8 cellular contexts compared by ENCODE assay signal in genomic region chr22:37559901-37560681, GRCh38. TPM values are rescaled to one million over a fixed set of nuclear protein-coding genes. Genes with fewer than 3 reads are reported as not detected.
DNase-seq lines count a peak whose midpoint lies in the region; ATAC-seq, FAIRE-seq and TF ChIP-seq lines count a peak whose summit lies in the region.

A gene with protein sequence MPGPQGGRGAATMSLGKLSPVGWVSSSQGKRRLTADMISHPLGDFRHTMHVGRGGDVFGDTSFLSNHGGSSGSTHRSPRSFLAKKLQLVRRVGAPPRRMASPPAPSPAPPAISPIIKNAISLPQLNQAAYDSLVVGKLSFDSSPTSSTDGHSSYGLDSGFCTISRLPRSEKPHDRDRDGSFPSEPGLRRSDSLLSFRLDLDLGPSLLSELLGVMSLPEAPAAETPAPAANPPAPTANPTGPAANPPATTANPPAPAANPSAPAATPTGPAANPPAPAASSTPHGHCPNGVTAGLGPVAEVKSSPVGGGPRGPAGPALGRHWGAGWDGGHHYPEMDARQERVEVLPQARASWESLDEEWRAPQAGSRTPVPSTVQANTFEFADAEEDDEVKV (plus strand): TSS chr22:37560480. CDS start chr22:37566350, 5,870 bp downstream.

- H3K36me3 Mint-ChIP-seq in central memory CD8-positive, alpha-beta T cell (ENCODE audit: insufficient read depth), result peaks cover 4% of the 10 kb centered on the region

- DNase-seq in AG04449 (ENCODE audit: low read depth, low spot score) (no peak), keratinocyte (ENCODE audit: low read depth, low spot score) (no peak), NCI-H1417 (lab: John Stamatoyannopoulos, UW) (no peak), dedifferentiated amniotic fluid mesenchymal stem cell (ENCODE audit: extremely low spot score) (no peak)
- no peak for DNase-seq in central memory CD8-positive, alpha-beta T cell (ENCODE audit: low spot score in 2 of 2)

- peak within 1 kb of the TSS; percentile 63 for H2AFZ ChIP-seq in keratinocyte (ENCODE audit: control insufficient read depth, low read length)

- no peaks in the 10 kb centered on the region for H3K9me3 Mint-ChIP-seq in central memory CD8-positive, alpha-beta T cell

- H3K27ac Mint-ChIP-seq in central memory CD8-positive, alpha-beta T cell (ENCODE audit: low read depth), result no peak within 1 kb of the TSS

- peaks cover 18% of the 10 kb centered on the region for H4K20me1 ChIP-seq in keratinocyte (ENCODE audit: control insufficient read depth, extremely low read depth, insufficient read depth, low read length)

- FAIRE-seq in keratinocyte (lab: Jason Lieb, UNC), result no peak

- H3K4me3 ChIP-seq in AG04449 (ENCODE audit: low read depth, low read length) (peak within 1 kb of the TSS; percentile 82), HUES6 (ENCODE audit: low read depth, low read length) (peak within 1 kb of the TSS; percentile 80), keratinocyte (ENCODE audit: control insufficient read depth in 2 of 3, extremely low read depth in 1 of 3, insufficient read depth in 2 of 3, low read depth in 1 of 3, low read length in 3 of 3) (peak within 1 kb of the TSS; percentile 74 to 95 (median 77)), skeletal muscle satellite cell (ENCODE audit: low read length) (peak within 1 kb of the TSS; percentile 78)

- peaks cover 15% of the 10 kb centered on the region for H3K4me1 Mint-ChIP-seq in central memory CD8-positive, alpha-beta T cell

- no peak for ATAC-seq in central memory CD8-positive, alpha-beta T cell (replicated peaks; ENCODE audit: extremely low read depth, poor library complexity, severe bottlenecking)
- ATAC-seq in GM21423 (IDR thresholded peaks at IDR 0.05; ENCODE audit: unreplicated experiment), result no peak

- peaks cover 56% of the 10 kb centered on the region for H3K4me1 ChIP-seq in HUES6 (ENCODE audit: control insufficient read depth, insufficient read depth, low read length)
- peaks cover 51% of the 10 kb centered on the region for H3K4me1 ChIP-seq in keratinocyte (ENCODE audit: control insufficient read depth, extremely low read depth, insufficient read depth, low read length)
- peaks cover 41% of the 10 kb centered on the region for H3K4me1 ChIP-seq in skeletal muscle satellite cell (ENCODE audit: control insufficient read depth, insufficient read depth, low read length)

- TF ChIP-seq CTCF in AG04449 (IDR thresholded peaks at IDR 0.05; ENCODE audit: insufficient read depth, low read length, missing control alignments), result no peak
- TF ChIP-seq CTCF in keratinocyte (optimal IDR thresholded peaks at IDR 0.05 in 1 of 3, IDR thresholded peaks at IDR 0.05 in 1 of 3, conservative IDR thresholded peaks at IDR 0.05 in 1 of 3; ENCODE audit: extremely low read depth in 1 of 3, insufficient read depth in 2 of 3, low read length in 3 of 3), result no peak

- H3K79me2 ChIP-seq in keratinocyte (ENCODE audit: control insufficient read depth, insufficient read depth, low read length), result peaks cover 35% of the 10 kb centered on the region

- H3K9me3 ChIP-seq in HUES6 (ENCODE audit: control insufficient read depth, insufficient read depth, low read depth, low read length) (no peaks in the 10 kb centered on the region), keratinocyte (ENCODE audit: control insufficient read depth, low read depth, low read length) (no peaks in the 10 kb centered on the region), skeletal muscle satellite cell (replicated peaks; ENCODE audit: low read length) (no peaks in the 10 kb centered on the region)

- H3K27ac ChIP-seq in HUES6 (ENCODE audit: low read depth, low read length) (peak within 1 kb of the TSS; percentile 82; the same call in 1 of the 2 replicates), keratinocyte (ENCODE audit: control insufficient read depth, insufficient read depth, low read length) (peak within 1 kb of the TSS; percentile 85)

- H3K4me2 ChIP-seq in keratinocyte (ENCODE audit: control insufficient read depth, extremely low read depth, insufficient read depth, low read depth, low read length) (peak within 1 kb of the TSS; percentile 92), skeletal muscle satellite cell (ENCODE audit: low read length) (peak within 1 kb of the TSS; percentile 98)

- POLR2A ChIA-PET in AG04449 (lab: Yijun Ruan, JAX), result interaction anchor here (1.0 to 2.7 kb wide), 3 partner anchors 11 to 30 kb away, joined by 5 to 12 read pairs (median 6); no protein-coding TSS in a partner anchor

- CTCF ChIA-PET in AG04449 (lab: Yijun Ruan, JAX), result interaction anchor here (1.0 to 22.2 kb wide), 4 partner anchors 8 to 47 kb away, joined by 6 to 728 read pairs (median 41); no protein-coding TSS in a partner anchor

- H3K4me3 Mint-ChIP-seq in central memory CD8-positive, alpha-beta T cell, result peak within 1 kb of the TSS; percentile 74

- H3K9ac ChIP-seq in HUES6 (ENCODE audit: low read length) (peak within 1 kb of the TSS; percentile 91), keratinocyte (ENCODE audit: control insufficient read depth, extremely low read depth, insufficient read depth, low read length) (peak within 1 kb of the TSS; percentile 96), skeletal muscle satellite cell (ENCODE audit: low read depth, low read length) (peak within 1 kb of the TSS; percentile 92)

- peaks cover 11% of the 10 kb centered on the region for H3K9me1 ChIP-seq in keratinocyte (ENCODE audit: control insufficient read depth, extremely low read depth, insufficient read depth, low read length)

- H3K36me3 ChIP-seq in HUES6 (ENCODE audit: control insufficient read depth, insufficient read depth, low read length) (no peaks in the 10 kb centered on the region; the same call in 1 of the 2 replicates), keratinocyte (ENCODE audit: control insufficient read depth in 2 of 2, extremely low read depth in 1 of 2, insufficient read depth in 2 of 2, low read length in 2 of 2) (peaks cover 0 to 21% of the 10 kb centered on the region in 2 experiments), skeletal muscle satellite cell (ENCODE audit: insufficient read depth, low read length) (peaks cover 11% of the 10 kb centered on the region)

- H3K27me3 ChIP-seq in HUES6 (ENCODE audit: control insufficient read depth, insufficient read depth, low read length) (peaks cover 30% of the 10 kb centered on the region), keratinocyte (ENCODE audit: control insufficient read depth, extremely low read depth, insufficient read depth, low read length) (no peaks in the 10 kb centered on the region), skeletal muscle satellite cell (ENCODE audit: control insufficient read depth, insufficient read depth, low read length) (no peaks in the 10 kb centered on the region)

- dilution Hi-C loops in keratinocyte (cut with MboI; ENCODE audit: extremely low pct_ligation_motif_present, low sequenced_read_pairs), result no loop called here

- peaks cover 79% of the 10 kb centered on the region for H3K27me3 Mint-ChIP-seq in central memory CD8-positive, alpha-beta T cell

RNA-seq across cellular contexts. Expression of the gene that starts here (rescaled TPM):
- polyA plus RNA-seq in keratinocyte, result 10.5 to 18.4 TPM (median 13.5 TPM) in 3 replicates
- 6.4 TPM for polyA plus RNA-seq in keratinocyte (2011; ENCODE audit: low read depth)
- 11.7 and 31.5 TPM in 2 replicates for polyA plus RNA-seq in keratinocyte (2011; cell fraction: cytosol; rRNA removed)
- 16.0 and 26.2 TPM in 2 replicates for polyA plus RNA-seq in keratinocyte (2011; cell fraction: nucleus; rRNA removed)
- 41.6 and 60.2 TPM in 2 replicates for polyA plus RNA-seq in keratinocyte (2012; ENCODE audit: low replicate concordance)
- polyA minus RNA-seq in keratinocyte, result 7.8 to 54.4 TPM (median 10.1 TPM) in 3 replicates
- 45.7 TPM for polyA minus RNA-seq in keratinocyte (2011; cell fraction: cytosol; rRNA and poly(A)+ RNA removed)
- polyA minus RNA-seq in keratinocyte (2011; cell fraction: nucleus; rRNA and poly(A)+ RNA removed), result 16.0 and 17.5 TPM in 2 replicates
- total RNA-seq in skeletal muscle satellite cell (2012; rRNA removed), result 23.8 and 28.0 TPM in 2 replicates
